17 cellular contexts compared by ENCODE assay signal in genomic region chr14:96565811-96566210, GRCh38.
A peak's percentile ranks its signal among the peaks of the same experiment; 100 is the strongest.
DNase-seq lines count a peak whose midpoint lies in the region; ATAC-seq, FAIRE-seq and TF ChIP-seq lines count a peak whose summit lies in the region.
"Had no signal": no experiment of that assay in that cellular context is flagged by ENCODE, and none has a peak within 500 bp of the region (broad histone marks: within the 10 kb centered on the region; RNA-seq: fewer than 3 reads in every experiment).

No MANE protein-coding gene starts in this region.

- no peak overlapping the region for H3K18ac ChIP-seq in mesendoderm (ENCODE audit: low read length)

- intact Hi-C loops in CD8-positive, alpha-beta T cell (cut with DNase I, micrococcal nuclease), result loop anchor here (2.0 kb wide), 1 partner anchor 175 kb away; no protein-coding TSS in a partner anchor
- intact Hi-C loops in stomach (cut with DNase I; ENCODE audit: low total_unique reads), result no loop called here

- ATAC-seq in CD8-positive, alpha-beta T cell, result no peak
- ATAC-seq in activated T-helper 17 cell treated with anti-CD3 and anti-CD28 coated beads, Interleukin-2, amount 50 U/mL, for 72 hours (replicated peaks), result no peak
- ATAC-seq: K562 had no signal

- WGBS in mesendoderm (ENCODE audit: extremely low coverage, insufficient coverage, low lambda C conversion rate), result no CpG with 5 or more reads among the region's 2 CpGs
- 86 to 96% (median 91%) methylated on average over 2 of the region's 2 CpGs for WGBS in stomach, 5 donors

- no peaks in the 10 kb centered on the region for H3K27me3 Mint-ChIP-seq in CD8-positive, alpha-beta T cell (ENCODE audit: low read depth)
- no peaks in the 10 kb centered on the region for H3K27me3 Mint-ChIP-seq in activated T-helper 17 cell treated with anti-CD3 and anti-CD28 coated beads, Interleukin-2, amount 50 U/mL, for 72 hours
- no peaks in the 10 kb centered on the region for H3K27me3 Mint-ChIP-seq in glutamatergic neuron (ENCODE audit: unreplicated experiment)
- no peaks in the 10 kb centered on the region for H3K27me3 Mint-ChIP-seq in chondrocyte (ENCODE audit: low read depth)
- H3K27me3 Mint-ChIP-seq: B cell; CD4-positive, CD25-positive, alpha-beta regulatory T cell had no signal

- H2BK5ac ChIP-seq in mesendoderm (ENCODE audit: low read length), result no peak overlapping the region

- no peak for TF ChIP-seq EP300 in stomach (IDR thresholded peaks at IDR 0.05)

- H3K36me3 Mint-ChIP-seq in CD8-positive, alpha-beta T cell, result peaks cover 53% of the 10 kb centered on the region
- peaks cover 91% of the 10 kb centered on the region for H3K36me3 Mint-ChIP-seq in activated T-helper 17 cell treated with anti-CD3 and anti-CD28 coated beads, Interleukin-2, amount 50 U/mL, for 72 hours (ENCODE audit: low read depth)
- H3K36me3 Mint-ChIP-seq in glutamatergic neuron (ENCODE audit: unreplicated experiment) (no peaks in the 10 kb centered on the region), chondrocyte (ENCODE audit: low read depth) (peaks cover 4% of the 10 kb centered on the region)

- H3K36me3 ChIP-seq in CD8-positive, alpha-beta T cell (ENCODE audit: insufficient read depth, low read length), result peaks cover 25% of the 10 kb centered on the region
- H3K36me3 ChIP-seq in mesendoderm (ENCODE audit: control insufficient read depth, insufficient read depth, low read length), result no peaks in the 10 kb centered on the region
- H3K36me3 ChIP-seq in stomach, result peaks cover 0 to 66% (median 62%) of the 10 kb centered on the region in 4 donors

- H3K79me1 ChIP-seq in mesendoderm (ENCODE audit: low read length), result peaks cover 4% of the 10 kb centered on the region

- H3K27ac Mint-ChIP-seq in CD8-positive, alpha-beta T cell, result peak overlapping the region; percentile 15
- peak overlapping the region; percentile 62 for H3K27ac Mint-ChIP-seq in activated T-helper 17 cell treated with anti-CD3 and anti-CD28 coated beads, Interleukin-2, amount 50 U/mL, for 72 hours
- H3K27ac Mint-ChIP-seq in glutamatergic neuron (ENCODE audit: unreplicated experiment) (peak overlapping the region; percentile 40), chondrocyte (ENCODE audit: unreplicated experiment) (no peak overlapping the region)
- H3K27ac Mint-ChIP-seq: B cell had no signal

- POLR2A ChIA-PET in CD8-positive, alpha-beta T cell (lab: Charles Lee), result interaction anchor here (1.3 kb wide), 1 partner anchor 10 kb away, joined by 3 read pairs; no protein-coding TSS in a partner anchor

- no peak overlapping the region for H3K4me3 Mint-ChIP-seq in CD8-positive, alpha-beta T cell
- H3K4me3 Mint-ChIP-seq in activated T-helper 17 cell treated with anti-CD3 and anti-CD28 coated beads, Interleukin-2, amount 50 U/mL, for 72 hours, result no peak overlapping the region
- H3K4me3 Mint-ChIP-seq in glutamatergic neuron (ENCODE audit: unreplicated experiment) (peak overlapping the region; percentile 7), chondrocyte (ENCODE audit: unreplicated experiment) (no peak overlapping the region)
- H3K4me3 Mint-ChIP-seq: B cell; CD4-positive, CD25-positive, alpha-beta regulatory T cell had no signal

- no peak overlapping the region for H4K8ac ChIP-seq in mesendoderm (ENCODE audit: low read depth, low read length)

- no peaks in the 10 kb centered on the region for H3K79me2 ChIP-seq in mesendoderm (ENCODE audit: control insufficient read depth, insufficient read depth, low read length)

- H3K9ac ChIP-seq in mesendoderm (ENCODE audit: low read length), result no peak overlapping the region
- H3K9ac ChIP-seq: SK-N-SH had no signal

- H4K5ac ChIP-seq in mesendoderm (ENCODE audit: low read length), result no peak overlapping the region

- TF ChIP-seq CTCF in CD8-positive, alpha-beta T cell (IDR thresholded peaks at IDR 0.05), result no peak
- TF ChIP-seq CTCF in glutamatergic neuron (IDR thresholded peaks at IDR 0.05; ENCODE audit: partially characterized antibody, unreplicated experiment) (no peak), chondrocyte (IDR thresholded peaks at IDR 0.05) (no peak), stomach (IDR thresholded peaks at IDR 0.05) (no peak)

- no peak for DNase-seq in CD8-positive, alpha-beta T cell
- DNase-seq in GM18507 (ENCODE audit: extremely low spot score, insufficient read length, low read depth) (no peak), glutamatergic neuron (no peak), chondrocyte (ENCODE audit: low spot score) (no peak), mesendoderm (no peak), NCI-H748 treated with DMSO at 0.1 percent for 48 hours (lab: John Stamatoyannopoulos, UW) (no peak), stomach (no peak)
- DNase-seq: CD4-positive, CD25-positive, alpha-beta regulatory T cell; HCEC 1CT; NCI-H1436 treated with DMSO at 0.1 percent for 48 hours; NCI-H2081; NCI-H510A; SK-N-SH had no signal

- H3K4me3 ChIP-seq in CD8-positive, alpha-beta T cell (ENCODE audit: low read depth, low read length), result no peak overlapping the region
- H3K4me3 ChIP-seq in mesendoderm (ENCODE audit: low read length) (no peak overlapping the region), stomach (no peak overlapping the region)
- H3K4me3 ChIP-seq: K562 had no signal

- no peaks in the 10 kb centered on the region for H3K4me1 Mint-ChIP-seq in CD8-positive, alpha-beta T cell (ENCODE audit: low read depth)
- no peaks in the 10 kb centered on the region for H3K4me1 Mint-ChIP-seq in activated T-helper 17 cell treated with anti-CD3 and anti-CD28 coated beads, Interleukin-2, amount 50 U/mL, for 72 hours
- H3K4me1 Mint-ChIP-seq in glutamatergic neuron (ENCODE audit: low read depth, unreplicated experiment) (peaks cover 13% of the 10 kb centered on the region), chondrocyte (ENCODE audit: low read depth) (peaks cover 34% of the 10 kb centered on the region)

- no peak overlapping the region for H2BK120ac ChIP-seq in mesendoderm (ENCODE audit: low read depth, low read length)

- H2BK15ac ChIP-seq in mesendoderm (replicated peaks; ENCODE audit: low read depth), result no peak overlapping the region

- H3K4me1 ChIP-seq in CD8-positive, alpha-beta T cell (ENCODE audit: insufficient read depth, low read length), result no peaks in the 10 kb centered on the region
- H3K4me1 ChIP-seq in mesendoderm (ENCODE audit: control insufficient read depth, low read depth, low read length), result no peaks in the 10 kb centered on the region
- H3K4me1 ChIP-seq in stomach, result peaks cover 0 to 12% (median 3%) of the 10 kb centered on the region in 4 donors

- CTCF ChIA-PET in CD8-positive, alpha-beta T cell (lab: Charles Lee), result interaction anchor here (1.0 to 4.2 kb wide), 6 partner anchors 9 to 175 kb away, joined by 3 to 23 read pairs (median 4); no protein-coding TSS in a partner anchor

- no peak overlapping the region for H3K4me2 ChIP-seq in mesendoderm (ENCODE audit: low read length)
- H3K4me2 ChIP-seq: SK-N-SH had no signal

- no peak overlapping the region for H3K23ac ChIP-seq in mesendoderm (ENCODE audit: low read length)

- no peaks in the 10 kb centered on the region for H3K9me3 Mint-ChIP-seq in CD8-positive, alpha-beta T cell
- H3K9me3 Mint-ChIP-seq in activated T-helper 17 cell treated with anti-CD3 and anti-CD28 coated beads, Interleukin-2, amount 50 U/mL, for 72 hours, result no peaks in the 10 kb centered on the region
- H3K9me3 Mint-ChIP-seq in glutamatergic neuron (ENCODE audit: unreplicated experiment) (no peaks in the 10 kb centered on the region), chondrocyte (ENCODE audit: low read depth) (no peaks in the 10 kb centered on the region)
- H3K9me3 Mint-ChIP-seq: CD4-positive, CD25-positive, alpha-beta regulatory T cell had no signal

- no peak overlapping the region for H3K56ac ChIP-seq in mesendoderm (ENCODE audit: low read length)

- no peaks in the 10 kb centered on the region for H3K9me3 ChIP-seq in CD8-positive, alpha-beta T cell (ENCODE audit: low read length)
- H3K9me3 ChIP-seq in stomach, result no peaks in the 10 kb centered on the region
- H3K9me3 ChIP-seq: SK-N-SH had no signal

- H2AK5ac ChIP-seq in mesendoderm (ENCODE audit: low read length), result no peak overlapping the region

- no peak overlapping the region for H3K4ac ChIP-seq in mesendoderm (ENCODE audit: low read depth, low read length)

- TF ChIP-seq POLR2A in stomach (IDR thresholded peaks at IDR 0.05), result no peak

- no peaks in the 10 kb centered on the region for H3K27me3 ChIP-seq in CD8-positive, alpha-beta T cell (ENCODE audit: insufficient read depth, low read length)
- H3K27me3 ChIP-seq in mesendoderm (ENCODE audit: insufficient read depth, low read length, poor library complexity) (no peaks in the 10 kb centered on the region), stomach (no peaks in the 10 kb centered on the region)

- no peak overlapping the region for H3K27ac ChIP-seq in CD8-positive, alpha-beta T cell (ENCODE audit: low read depth, low read length)
- H3K27ac ChIP-seq in mesendoderm (ENCODE audit: low read depth, low read length) (no peak overlapping the region), stomach (no peak overlapping the region)
- H3K27ac ChIP-seq: HL-60 had no signal

- FAIRE-seq in GM18507 (lab: Jason Lieb, UNC), result peak; percentile 59
- FAIRE-seq: K562 had no signal
